ENCODE assay signal across 8 cellular contexts in genomic region chr17:2337152-2337810, GRCh38. TPM values are rescaled to one million over a fixed set of nuclear protein-coding genes. Genes with fewer than 3 reads are reported as not detected.
DNase-seq lines count a peak whose midpoint lies in the region; ATAC-seq, FAIRE-seq and TF ChIP-seq lines count a peak whose summit lies in the region.

Gene SGSM2, plus strand, starts transcription at chr17:2337501. Its CDS starts 188 bp downstream, at chr17:2337689.

- H3K4me2 ChIP-seq in neuronal stem cell (ENCODE audit: insufficient read depth, low read length, poor library complexity, severe bottlenecking) = peak within 1 kb of the TSS; percentile 89

- TF ChIP-seq CTCF in GM12865 (IDR thresholded peaks at IDR 0.05; ENCODE audit: insufficient read depth, low read depth, low read length, missing control alignments) (no peak), suprapubic skin (IDR thresholded peaks at IDR 0.05) (no peak)

- peak; percentile 26 for ATAC-seq in HG03521 (IDR thresholded peaks at IDR 0.05; ENCODE audit: unreplicated experiment)
- no peak for ATAC-seq in GM19324 (IDR thresholded peaks at IDR 0.05; ENCODE audit: low FRiP score, unreplicated experiment)

- no peak within 1 kb of the TSS for H4K91ac ChIP-seq in neuronal stem cell (ENCODE audit: low read depth, low read length, poor library complexity)

- no peak within 1 kb of the TSS for H2BK12ac ChIP-seq in neuronal stem cell (ENCODE audit: low read length)

- H2BK5ac ChIP-seq in neuronal stem cell (ENCODE audit: low read length) = peak within 1 kb of the TSS; percentile 46

- peak within 1 kb of the TSS; percentile 89 for H3K4me3 ChIP-seq in GM12865 (ENCODE audit: low read depth, low read length)
- peak within 1 kb of the TSS; percentile 83 for H3K4me3 ChIP-seq in SJCRH30
- H3K4me3 ChIP-seq in neuronal stem cell (ENCODE audit: low read length in 2 of 2) = peak within 1 kb of the TSS; percentile 90 to 91
- H3K4me3 ChIP-seq in suprapubic skin = peak within 1 kb of the TSS; percentile 97

- H3K27me3 ChIP-seq in SJCRH30 (no peaks in the 10 kb centered on the region), neuronal stem cell (ENCODE audit: control insufficient read depth in 3 of 3, insufficient read depth in 3 of 3, low read depth in 1 of 3, low read length in 3 of 3) (no peaks in the 10 kb centered on the region), suprapubic skin (no peaks in the 10 kb centered on the region)

- no peak for TF ChIP-seq POLR2A in suprapubic skin (IDR thresholded peaks at IDR 0.05)

- no peak within 1 kb of the TSS for H4K8ac ChIP-seq in neuronal stem cell (ENCODE audit: low read depth, low read length)

- WGBS in neuronal stem cell (ENCODE audit: extremely low coverage in 2 of 2, insufficient read length in 2 of 2, insufficient replicate concordance in 1 of 2), 2 donors = no CpG with 5 or more reads among the region's 85 CpGs
- WGBS in suprapubic skin = no CpG with 5 or more reads among the region's 85 CpGs

- H2AFZ ChIP-seq in neuronal stem cell (ENCODE audit: low read length) = peak within 1 kb of the TSS; percentile 84

- FAIRE-seq in frontal cortex (lab: Jason Lieb, UNC) = no peak

- no peak within 1 kb of the TSS for H3K4ac ChIP-seq in neuronal stem cell (ENCODE audit: low read length)

- peak within 1 kb of the TSS; percentile 84 for H3K14ac ChIP-seq in neuronal stem cell (ENCODE audit: low read length)

- peak within 1 kb of the TSS; percentile 89 for H2AK5ac ChIP-seq in neuronal stem cell (ENCODE audit: low read depth, low read length)

- peaks cover 11% of the 10 kb centered on the region for H3K79me1 ChIP-seq in neuronal stem cell (ENCODE audit: low read depth, low read length)

- peak within 1 kb of the TSS; percentile 96 for H3K18ac ChIP-seq in neuronal stem cell (ENCODE audit: low read length)

- DNase-seq in GM12865 (ENCODE audit: low read depth) = peak; percentile 75
- DNase-seq in SJCRH30 = peak; percentile 55 to 56
- peak; percentile 74 for DNase-seq in activated naive CD4-positive, alpha-beta T cell treated with Interleukin-2 at 50 U/mL for 16 hours
- peak; percentile 78 to 86 for DNase-seq in frontal cortex (ENCODE audit: low spot score in 2 of 2)
- peak; percentile 59 for DNase-seq in neuronal stem cell (ENCODE audit: low spot score)
- DNase-seq in suprapubic skin (ENCODE audit: low spot score in 2 of 2) = peak in 1 of 2 donors; percentile 84

- H3K4me1 ChIP-seq in SJCRH30 (no peaks in the 10 kb centered on the region), neuronal stem cell (ENCODE audit: control insufficient read depth in 2 of 2, insufficient read depth in 1 of 2, low read depth in 1 of 2, low read length in 2 of 2) (peaks cover 8 to 15% of the 10 kb centered on the region in 2 donors), suprapubic skin (peaks cover 27% of the 10 kb centered on the region)

- peak within 1 kb of the TSS; percentile 88 for H3K9ac ChIP-seq in neuronal stem cell (ENCODE audit: low read depth, low read length, poor library complexity)

- peak within 1 kb of the TSS; percentile 68; the same call in 1 of the 2 replicates for H3K27ac ChIP-seq in SJCRH30
- H3K27ac ChIP-seq in neuronal stem cell (replicated peaks; ENCODE audit: low read length) = peak within 1 kb of the TSS; percentile 67
- peak within 1 kb of the TSS; percentile 92 for H3K27ac ChIP-seq in suprapubic skin

- H2BK120ac ChIP-seq in neuronal stem cell (ENCODE audit: low read depth, low read length) = peak within 1 kb of the TSS; percentile 63

- TF ChIP-seq EP300 in suprapubic skin (IDR thresholded peaks at IDR 0.05) = no peak

- H3K36me3 ChIP-seq in SJCRH30 = peaks cover 27% of the 10 kb centered on the region
- H3K36me3 ChIP-seq in neuronal stem cell (replicated peaks in 1 of 2; ENCODE audit: control insufficient read depth in 2 of 2, insufficient read depth in 2 of 2, low read length in 2 of 2) = peaks cover 29 to 47% of the 10 kb centered on the region in 2 donors
- peaks cover 30% of the 10 kb centered on the region for H3K36me3 ChIP-seq in suprapubic skin

- no peaks in the 10 kb centered on the region for H3K9me3 ChIP-seq in SJCRH30 (replicated peaks)
- H3K9me3 ChIP-seq in neuronal stem cell (replicated peaks in 1 of 2; ENCODE audit: control insufficient read depth in 2 of 2, insufficient read depth in 1 of 2, low read depth in 1 of 2, low read length in 2 of 2) = no peaks in the 10 kb centered on the region
- H3K9me3 ChIP-seq in suprapubic skin = no peaks in the 10 kb centered on the region

- H3K23ac ChIP-seq in neuronal stem cell (ENCODE audit: low read depth, low read length, poor library complexity) = peak within 1 kb of the TSS; percentile 45

- H2BK15ac ChIP-seq in neuronal stem cell (ENCODE audit: low read length) = peak within 1 kb of the TSS; percentile 30

RNA-seq across cellular contexts. Expression of gene SGSM2, which starts in this region (rescaled TPM):
- 10.6 and 12.0 TPM in 2 replicates for total RNA-seq in SJCRH30 (2014; rRNA removed; shearing (Covaris generic))
- total RNA-seq in frontal cortex = 57.1 TPM
- polyA plus RNA-seq in neuronal stem cell (2013, experiment 1 of 2) = 69.6 TPM
- 67.4 TPM for polyA plus RNA-seq in neuronal stem cell (2013, experiment 2 of 2)
- 100 to 1,000 TPM in 2 of 4 donors, 10 to 100 TPM in 2; 48.2 to 117 (median 90.4) TPM for total RNA-seq in suprapubic skin
